ENCODE assay signal across 25 cellular contexts in the genomic region with DNA sequence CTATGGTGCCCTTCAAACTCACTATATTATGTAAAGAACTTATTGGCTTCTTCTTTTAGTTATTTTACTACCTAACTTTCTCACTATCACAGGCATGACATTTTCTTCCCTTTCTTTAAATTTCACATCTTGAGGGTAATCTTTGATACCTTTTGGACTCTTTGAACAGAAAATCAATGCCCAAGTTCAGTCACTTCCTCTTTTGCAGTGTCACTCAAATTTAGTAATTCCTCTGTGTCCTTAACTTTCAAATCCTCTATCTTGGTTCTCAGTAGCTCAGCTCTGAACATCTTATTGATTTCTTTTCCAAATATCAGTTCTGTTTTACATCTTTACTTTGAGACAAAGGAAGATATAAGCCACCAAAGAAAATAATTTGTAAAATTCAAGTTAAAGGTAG.
"Had no signal": no experiment of that assay in that cellular context is flagged by ENCODE, and none has a peak within 500 bp of the region (broad histone marks: within the 10 kb centered on the region; RNA-seq: fewer than 3 reads in every experiment).

No MANE protein-coding gene starts in this region.

- H3K79me2 ChIP-seq: parathyroid adenoma had no signal

- ATAC-seq: activated CD8-positive, alpha-beta T cell treated with anti-CD3 and anti-CD28 coated beads, Interleukin-2, amount 10 ng/mL, durations not matched to agents 7 days and 5 days; body of pancreas; gastroesophageal sphincter; heart left ventricle; left cardiac atrium; right cardiac atrium; stimulated activated naive CD8-positive, alpha-beta T cell treated with anti-CD3 and anti-CD28 coated beads, Interleukin-15, Interleukin-2, amounts not matched to agents 100 U/mL and 50 U/mL, for 24 hours; upper lobe of right lung had no signal

- H3K36me3 ChIP-seq: cardiac muscle cell, thyroid gland, upper lobe of right lung, WERI-Rb-1 had no signal

- H3K36me3 Mint-ChIP-seq: memory B cell had no signal

- H3K27ac ChIP-seq: body of pancreas, cardiac muscle cell, gastroesophageal sphincter, heart left ventricle, parathyroid adenoma, thyroid gland, upper lobe of right lung, WERI-Rb-1 had no signal

- H3K27me3 ChIP-seq: body of pancreas, cardiac muscle cell, gastroesophageal sphincter, heart left ventricle, thyroid gland, upper lobe of right lung had no signal

- H2AFZ ChIP-seq: parathyroid adenoma had no signal

- H3K4me3 Mint-ChIP-seq: activated CD8-positive, alpha-beta T cell treated with anti-CD3 and anti-CD28 coated beads, Interleukin-2, amount 10 ng/mL, durations not matched to agents 7 days and 5 days; activated naive CD4-positive, alpha-beta T cell treated with anti-CD3 and anti-CD28 coated beads, Interleukin-2, amount 50 U/mL, for 24 hours; endodermal cell; memory B cell; nephron progenitor cell had no signal

- H3K4me3 ChIP-seq: body of pancreas, cardiac muscle cell, gastroesophageal sphincter, heart left ventricle, thyroid gland, upper lobe of right lung had no signal

- H3K27me3 Mint-ChIP-seq: activated naive CD4-positive, alpha-beta T cell treated with anti-CD3 and anti-CD28 coated beads, Interleukin-2, amount 50 U/mL, for 24 hours; memory B cell had no signal

- DNase-seq: activated CD4-positive, alpha-beta T cell treated with anti-CD3 and anti-CD28 coated beads, Interleukin-2, amount 50 U/mL, for 1 hour; activated CD4-positive, CD25-positive, alpha-beta regulatory T cell treated with anti-CD3 and anti-CD28 coated beads, Interleukin-2, amount 50 U/mL, for 72 hours; activated CD8-positive, alpha-beta T cell treated with anti-CD3 and anti-CD28 coated beads, Interleukin-2, amount 10 ng/mL, durations not matched to agents 7 days and 5 days; activated gamma-delta T cell treated with Interleukin-2 at 50 U/mL for 16 hours; activated T-cell treated with anti-CD3 and anti-CD28 coated beads, Interleukin-2, amount 50 U/mL, for 1 hour; anterior cingulate cortex; body of pancreas; cortex of kidney; endodermal cell; heart left ventricle; left cardiac atrium; nephron progenitor cell; right cardiac atrium; stimulated activated CD4-positive, alpha-beta T cell treated with anti-CD3 and anti-CD28 coated beads, Interleukin-12 subunit alpha, Interleukin-12 subunit beta, amount 100 ng/mL, for 4 hours; stimulated activated CD4-positive, alpha-beta T cell treated with anti-CD3 and anti-CD28 coated beads, Interleukin-4, amount 100 ng/mL, for 4 hours; stimulated activated naive CD8-positive, alpha-beta T cell treated with anti-CD3 and anti-CD28 coated beads, Interleukin-15, Interleukin-2, amounts not matched to agents 100 U/mL and 50 U/mL, for 24 hours; substantia nigra; thyroid gland; upper lobe of right lung; WERI-Rb-1 had no signal

- H3K27ac Mint-ChIP-seq: activated CD8-positive, alpha-beta T cell treated with anti-CD3 and anti-CD28 coated beads, Interleukin-2, amount 10 ng/mL, durations not matched to agents 7 days and 5 days; activated naive CD4-positive, alpha-beta T cell treated with anti-CD3 and anti-CD28 coated beads, Interleukin-2, amount 50 U/mL, for 24 hours; endodermal cell; memory B cell; nephron progenitor cell had no signal

- H3K4me1 ChIP-seq: body of pancreas, gastroesophageal sphincter, heart left ventricle, parathyroid adenoma, thyroid gland, upper lobe of right lung had no signal

- H3K4me1 Mint-ChIP-seq: activated naive CD4-positive, alpha-beta T cell treated with anti-CD3 and anti-CD28 coated beads, Interleukin-2, amount 50 U/mL, for 24 hours; endodermal cell; memory B cell had no signal
